Comparison of ENCODE assay signal across 25 cellular contexts in genomic region chr2:192043216-192043870, GRCh38.
DNase-seq lines count a peak whose midpoint lies in the region; ATAC-seq, FAIRE-seq and TF ChIP-seq lines count a peak whose summit lies in the region.
"Had no signal": no experiment of that assay in that cellular context is flagged by ENCODE, and none has a peak within 500 bp of the region (broad histone marks: within the 10 kb centered on the region; RNA-seq: fewer than 3 reads in every experiment).

No MANE protein-coding gene starts in this region.

- in situ Hi-C loops in gastrocnemius medialis (cut with MboI; ENCODE audit: low sequenced_read_pairs in 4 of 4) = no loop called here

- no peak overlapping the region for H2AK5ac ChIP-seq in trophoblast cell (ENCODE audit: low read length)

- H3K36me3 ChIP-seq in SJCRH30 (no peaks in the 10 kb centered on the region), bronchial epithelial cell (ENCODE audit: control insufficient read depth, insufficient read depth, low read length) (no peaks in the 10 kb centered on the region), trophoblast cell (ENCODE audit: control insufficient read depth in 1 of 2, insufficient read depth in 2 of 2, low read length in 2 of 2) (no peaks in the 10 kb centered on the region), gastrocnemius medialis (no peaks in the 10 kb centered on the region)
- H3K36me3 ChIP-seq: BE2C, BLaER1 had no signal

- no peak overlapping the region for H4K91ac ChIP-seq in trophoblast cell (ENCODE audit: low read depth, low read length)

- FAIRE-seq in bronchial epithelial cell (lab: Jason Lieb, UNC) (peak; percentile 62), urothelium cell line (lab: Jason Lieb, UNC) (peak; percentile 63)
- FAIRE-seq: A204.1, D721Med, G401.6, GM12891, GM19239 had no signal

- TF ChIP-seq CTCF in bronchial epithelial cell (IDR thresholded peaks at IDR 0.05; ENCODE audit: insufficient read depth, low read length, severe bottlenecking) (no peak), omental fat pad (IDR thresholded peaks at IDR 0.05) (no peak), gastrocnemius medialis (IDR thresholded peaks at IDR 0.05 in 4 of 5, conservative IDR thresholded peaks at IDR 0.05 in 1 of 5) (no peak)

- no peak overlapping the region for H2BK120ac ChIP-seq in trophoblast cell (ENCODE audit: insufficient read depth, low read length, poor library complexity)

- no peaks in the 10 kb centered on the region for H3K79me2 ChIP-seq in trophoblast cell (ENCODE audit: control insufficient read depth, insufficient read depth, low read length, poor library complexity)

- no peak overlapping the region for H2BK12ac ChIP-seq in trophoblast cell (ENCODE audit: low read length)

- no peak overlapping the region for H3K14ac ChIP-seq in trophoblast cell (ENCODE audit: low read length)

- H3K4me3 ChIP-seq in SJCRH30 (no peak overlapping the region), bronchial epithelial cell (ENCODE audit: low read depth, low read length) (no peak overlapping the region), trophoblast cell (ENCODE audit: low read depth, low read length) (no peak overlapping the region), gastrocnemius medialis (no peak overlapping the region)
- H3K4me3 ChIP-seq: BLaER1 had no signal

- H3K4me1 ChIP-seq in SJCRH30 = peaks cover 9% of the 10 kb centered on the region
- no peaks in the 10 kb centered on the region for H3K4me1 ChIP-seq in trophoblast cell (ENCODE audit: control insufficient read depth in 1 of 2, insufficient read depth in 2 of 2, low read length in 2 of 2)
- no peaks in the 10 kb centered on the region for H3K4me1 ChIP-seq in gastrocnemius medialis
- H3K4me1 ChIP-seq: BE2C, BLaER1, Caco-2 had no signal

- H3K23ac ChIP-seq in trophoblast cell (ENCODE audit: low read length) = no peak overlapping the region

- no peak for TF ChIP-seq POLR2A in gastrocnemius medialis (IDR thresholded peaks at IDR 0.05)

- H2AFZ ChIP-seq in trophoblast cell (ENCODE audit: insufficient read depth, low read length, poor library complexity) = no peak overlapping the region

- H3K4ac ChIP-seq in trophoblast cell (ENCODE audit: low read depth, low read length) = no peak overlapping the region

- peak; percentile 51 to 75 for DNase-seq in SJCRH30
- DNase-seq in bronchial epithelial cell (ENCODE audit: low read depth) = no peak
- peak; percentile 71 to 86 for DNase-seq in trophoblast cell
- no peak for DNase-seq in urothelium cell line (ENCODE audit: low spot score)
- DNase-seq in COLO829 (ENCODE audit: low spot score) = no peak
- no peak for DNase-seq in omental fat pad (ENCODE audit: low spot score)
- no peak for DNase-seq in gastrocnemius medialis
- DNase-seq: 8988T; ACHN; BE2C; C1 segment of cervical spinal cord; Caco-2; Calu3; CD4-positive, alpha-beta memory T cell; CD4-positive, CD25-positive, alpha-beta regulatory T cell; CD8-positive, alpha-beta memory T cell; DMS79 treated with DMSO at 0.1 percent for 48 hours; GF-D8 had no signal

- H3K9ac ChIP-seq in trophoblast cell (ENCODE audit: low read length) = no peak overlapping the region
- H3K9ac ChIP-seq: BLaER1 had no signal

- intact Hi-C loops in gastrocnemius medialis (cut with DNase I; ENCODE audit: low total_unique reads) = no loop called here

- H3K27ac ChIP-seq in SJCRH30 (no peak overlapping the region), trophoblast cell (ENCODE audit: low read depth, low read length) (no peak overlapping the region), gastrocnemius medialis (no peak overlapping the region)
- H3K27ac ChIP-seq: BLaER1 had no signal

- H3K9me3 ChIP-seq in SJCRH30 (replicated peaks) (no peaks in the 10 kb centered on the region), trophoblast cell (ENCODE audit: insufficient read depth, low read depth, low read length) (no peaks in the 10 kb centered on the region), gastrocnemius medialis (no peaks in the 10 kb centered on the region)
- H3K9me3 ChIP-seq: BE2C, BLaER1, Caco-2 had no signal

- no peaks in the 10 kb centered on the region for H3K79me1 ChIP-seq in trophoblast cell (ENCODE audit: low read length)

- ATAC-seq in GM21526 (IDR thresholded peaks at IDR 0.05; ENCODE audit: low FRiP score, unreplicated experiment) (no peak), omental fat pad (ENCODE audit: low FRiP score) (no peak), gastrocnemius medialis (no peak)

- H4K8ac ChIP-seq in trophoblast cell (ENCODE audit: low read depth, low read length) = no peak overlapping the region

- H2BK5ac ChIP-seq in trophoblast cell (ENCODE audit: low read depth, low read length, poor library complexity) = no peak overlapping the region

- no peak overlapping the region for H4K12ac ChIP-seq in trophoblast cell (ENCODE audit: low read depth, low read length)

- H3K18ac ChIP-seq in trophoblast cell (ENCODE audit: low read length) = no peak overlapping the region

- whole genome bisulfite sequencing in trophoblast cell (ENCODE audit: extremely low coverage, insufficient coverage, insufficient read length) = no CpG with 5 or more reads among the region's 6 CpGs

- no peak overlapping the region for H3K4me2 ChIP-seq in trophoblast cell (ENCODE audit: low read length)
- H3K4me2 ChIP-seq: BLaER1 had no signal

- no peaks in the 10 kb centered on the region for H3K27me3 ChIP-seq in SJCRH30
- peaks cover 2% of the 10 kb centered on the region for H3K27me3 ChIP-seq in bronchial epithelial cell (ENCODE audit: control insufficient read depth, insufficient read depth, low read length)
- H3K27me3 ChIP-seq in trophoblast cell (ENCODE audit: insufficient read depth, low read length) = no peaks in the 10 kb centered on the region
- no peaks in the 10 kb centered on the region for H3K27me3 ChIP-seq in gastrocnemius medialis
- H3K27me3 ChIP-seq: BE2C, BLaER1 had no signal

Comparison
In these comparisons a context has a peak if more than half of its experiments do, and no peak if none do; other contexts are left out.
1. DNase-seq: peak in SJCRH30 (2 of 2) and trophoblast cell (2 of 2); none in bronchial epithelial cell (single experiment), urothelium cell line (single experiment), COLO829 (single experiment), omental fat pad (single experiment) and gastrocnemius medialis (0 of 2).